Comparison of ENCODE assay signal across 14 cellular contexts in genomic region chr10:31424473-31424872, GRCh38.
A peak's percentile ranks its signal among the peaks of the same experiment; 100 is the strongest.
DNase-seq lines count a peak whose midpoint lies in the region; ATAC-seq, FAIRE-seq and TF ChIP-seq lines count a peak whose summit lies in the region.
"Had no signal": no experiment of that assay in that cellular context is flagged by ENCODE, and none has a peak within 500 bp of the region (broad histone marks: within the 10 kb centered on the region; RNA-seq: fewer than 3 reads in every experiment).

No MANE protein-coding gene starts in this region.

- CTCF ChIA-PET in GM12878 (lab: Yijun Ruan, JAX) = interaction anchor here (0.6 to 2.7 kb wide), 3 partner anchors 11 to 833 kb away, joined by 3 to 8 read pairs (median 3); no protein-coding TSS in a partner anchor

- in situ Hi-C loops in GM23248 (cut with MboI) (no loop called here), GM12878 (cut with MboI) (no loop called here)

- no peaks in the 10 kb centered on the region for H4K20me1 ChIP-seq in GM23248 (ENCODE audit: insufficient read depth)
- no peaks in the 10 kb centered on the region for H4K20me1 ChIP-seq in GM12878 (ENCODE audit: control insufficient read depth, insufficient read depth)
- H4K20me1 ChIP-seq: BLaER1 had no signal

- H2AFZ ChIP-seq in GM23248 = no peak overlapping the region
- H2AFZ ChIP-seq in GM12878 (ENCODE audit: control insufficient read depth, low read depth, low read length) = no peak overlapping the region

- no peak for TF ChIP-seq EP300 in GM12878 (IDR thresholded peaks at IDR 0.05; ENCODE audit: borderline replicate concordance in 1 of 2, control insufficient read depth in 1 of 2, low read depth in 2 of 2, low read length in 2 of 2)

- no peak for TF ChIP-seq POLR2A in GM12878 (IDR thresholded peaks at IDR 0.05; ENCODE audit: low read depth, low read length)

- H3K27ac Mint-ChIP-seq in T-helper 17 cell (no peak overlapping the region), immature natural killer cell (no peak overlapping the region)

- peaks cover 0 to 6% (median 0%) of the 10 kb centered on the region in 6 donors for H3K9me3 Mint-ChIP-seq in immature natural killer cell

- no TSS peak for BruUV-seq in GM12878 (replicated peaks; lab: Mats Ljungman, UMichigan)

- no peak for DNase-seq in left ventricle myocardium inferior
- DNase-seq in Right ventricle myocardium inferior (ENCODE audit: missing footprints) = no peak
- DNase-seq in GM23248 = no peak
- no peak for DNase-seq in GM12878 (ENCODE audit: low read depth, low spot score)
- no peak for DNase-seq in T-helper 17 cell
- no peak for DNase-seq in immature natural killer cell
- DNase-seq: AML-193; Caco-2; CD8-positive, alpha-beta memory T cell; DMS53; GF-D8; H7 had no signal

- TF ChIP-seq RAD21 in GM12878 (IDR thresholded peaks at IDR 0.05; ENCODE audit: insufficient read depth, low read depth, low read length) = no peak

- H3K27me3 Mint-ChIP-seq in T-helper 17 cell (no peaks in the 10 kb centered on the region), immature natural killer cell (ENCODE audit: low read depth in 3 of 3) (peaks cover 0 to 2% (median 0%) of the 10 kb centered on the region in 3 donors)
- H3K27me3 Mint-ChIP-seq: CD8-positive, alpha-beta memory T cell had no signal

- intact Hi-C loops in left ventricle myocardium inferior (cut with micrococcal nuclease) = no loop called here
- intact Hi-C loops in Right ventricle myocardium inferior (cut with DNase I) = loop anchor here (10.0 kb wide), 1 partner anchor 390 kb away; the partner anchor contains the start of gene ZNF438
- intact Hi-C loops in GM12878 (cut with micrococcal nuclease; ENCODE audit: unreplicated experiment) = no loop called here

- no peak overlapping the region for H3K9ac ChIP-seq in GM23248
- no peak overlapping the region for H3K9ac ChIP-seq in GM12878 (ENCODE audit: control insufficient read depth, insufficient read depth, low read length)
- H3K9ac ChIP-seq: BLaER1 had no signal

- RAD21 ChIA-PET in GM12878 (lab: Charles Lee; ENCODE audit: unreplicated experiment) = interaction anchor here (0.8 kb wide), 1 partner anchor 640 kb away, joined by 3 read pairs; no protein-coding TSS in a partner anchor

- SMC1A ChIA-PET in GM12878 (lab: Charles Lee; ENCODE audit: uncharacterized antibody, unreplicated experiment) = interaction anchor here (1.2 kb wide), 1 partner anchor 19 kb away, joined by 3 read pairs; no protein-coding TSS in a partner anchor

- WGBS in GM23248 (ENCODE audit: low coverage in 1 of 2, low lambda C conversion rate in 2 of 2, missing lambda C conversion rate in 2 of 2), 2 experiments = 68 to 74% methylated on average over 1 of the region's 1 CpG
- WGBS in GM12878 (ENCODE audit: insufficient coverage, insufficient replicate concordance, low lambda C conversion rate, missing lambda C conversion rate) = 96% methylated on average over 1 of the region's 1 CpG

- no peak for ATAC-seq in Right ventricle myocardium inferior
- no peak for ATAC-seq in GM12878
- no peak for ATAC-seq in GM21515 (IDR thresholded peaks at IDR 0.05; ENCODE audit: unreplicated experiment)
- ATAC-seq in T-helper 17 cell = no peak

- H3K27ac ChIP-seq in left ventricle myocardium inferior (replicated peaks) (peak overlapping the region; percentile 80), GM23248 (no peak overlapping the region), GM12878 (ENCODE audit: control insufficient read depth, insufficient read depth) (no peak overlapping the region)
- H3K27ac ChIP-seq: BLaER1 had no signal

- no peaks in the 10 kb centered on the region for H3K36me3 ChIP-seq in left ventricle myocardium inferior
- H3K36me3 ChIP-seq in GM23248 (ENCODE audit: low read depth) = no peaks in the 10 kb centered on the region; the same call in 1 of the 2 replicates
- H3K36me3 ChIP-seq in GM12878 (ENCODE audit: control insufficient read depth in 2 of 2, insufficient read depth in 2 of 2, low read length in 1 of 2) = peaks cover 0 to 5% of the 10 kb centered on the region in 2 experiments; a peak in 1 of 4 replicates
- H3K36me3 ChIP-seq: BLaER1 had no signal

- no peak overlapping the region for H3K4me3 Mint-ChIP-seq in T-helper 17 cell
- no peak overlapping the region for H3K4me3 Mint-ChIP-seq in immature natural killer cell
- H3K4me3 Mint-ChIP-seq: CD8-positive, alpha-beta memory T cell had no signal

- H3F3A ChIP-seq in GM23248 (ENCODE audit: insufficient read depth) = peaks cover 78% of the 10 kb centered on the region

- peaks cover 97% of the 10 kb centered on the region for H3K79me2 ChIP-seq in GM23248 (ENCODE audit: insufficient read depth)
- peaks cover 65% of the 10 kb centered on the region for H3K79me2 ChIP-seq in GM12878 (ENCODE audit: control insufficient read depth, insufficient read depth, low read length)

- peaks cover 83% of the 10 kb centered on the region for H3K4me1 ChIP-seq in left ventricle myocardium inferior
- peaks cover 58% of the 10 kb centered on the region for H3K4me1 ChIP-seq in GM23248 (ENCODE audit: insufficient read depth)
- H3K4me1 ChIP-seq in GM12878 (ENCODE audit: control insufficient read depth, insufficient read depth, low read length) = no peaks in the 10 kb centered on the region
- H3K4me1 ChIP-seq: Caco-2 had no signal

- POLR2A ChIA-PET in GM12878 (lab: Charles Lee) = no interaction called here

- H3K9me3 ChIP-seq in left ventricle myocardium inferior (replicated peaks) (peaks cover 10% of the 10 kb centered on the region), GM23248 (ENCODE audit: low read depth) (no peaks in the 10 kb centered on the region), GM12878 (replicated peaks; ENCODE audit: control insufficient read depth, insufficient read depth, low read length) (peaks cover 18% of the 10 kb centered on the region), T-helper 17 cell (ENCODE audit: control insufficient read depth, low read length, poor library complexity, severe bottlenecking) (no peaks in the 10 kb centered on the region)
- H3K9me3 ChIP-seq: Caco-2 had no signal

- H3K4me2 ChIP-seq in GM23248 (ENCODE audit: unreplicated experiment) (peak overlapping the region; percentile 26), GM12878 (ENCODE audit: control insufficient read depth, insufficient read depth) (no peak overlapping the region)
- H3K4me2 ChIP-seq: BLaER1 had no signal

- H3K9me2 ChIP-seq in GM23248 (ENCODE audit: insufficient read depth) = no peaks in the 10 kb centered on the region

- FAIRE-seq in GM12878 (lab: Jason Lieb, UNC) = peak; percentile 18

- H3K4me1 Mint-ChIP-seq in T-helper 17 cell (peaks cover 28% of the 10 kb centered on the region), immature natural killer cell (peaks cover 13 to 46% of the 10 kb centered on the region in 2 donors)

- TF ChIP-seq CTCF in left ventricle myocardium inferior (IDR thresholded peaks at IDR 0.05; ENCODE audit: borderline replicate concordance) (no peak), GM12878 (IDR thresholded peaks at IDR 0.05 in 2 of 3, conservative IDR thresholded peaks at IDR 0.05 in 1 of 3; ENCODE audit: control insufficient read depth in 2 of 3, extremely low read depth in 1 of 3, insufficient read depth in 1 of 3, low read depth in 3 of 3, low read length in 3 of 3) (no peak)

- H3K27me3 ChIP-seq in left ventricle myocardium inferior (ENCODE audit: low read depth) (no peaks in the 10 kb centered on the region), GM23248 (replicated peaks; ENCODE audit: insufficient read depth) (no peaks in the 10 kb centered on the region), GM12878 (replicated peaks in 1 of 2; ENCODE audit: control insufficient read depth in 2 of 2, insufficient read depth in 2 of 2, low read length in 1 of 2) (no peaks in the 10 kb centered on the region)
- H3K27me3 ChIP-seq: BLaER1 had no signal

- H3K36me3 Mint-ChIP-seq in T-helper 17 cell (ENCODE audit: low read depth) (no peaks in the 10 kb centered on the region), immature natural killer cell (peaks cover 0 to 13% (median 6%) of the 10 kb centered on the region in 3 donors)

- peak overlapping the region; percentile 10 for H3K4me3 ChIP-seq in left ventricle myocardium inferior
- H3K4me3 ChIP-seq in GM23248 = no peak overlapping the region
- H3K4me3 ChIP-seq in GM12878 = no peak overlapping the region
- H3K4me3 ChIP-seq: BLaER1 had no signal

TF ChIP-seq in GM12878, 131 proteins besides CTCF, POLR2A, EP300 and RAD21 (continues in another document):
- TF ChIP-seq ETV6 (conservative IDR thresholded peaks at IDR 0.05 in 1 of 2, IDR thresholded peaks at IDR 0.05 in 1 of 2; ENCODE audit: borderline replicate concordance in 1 of 2, low read depth in 1 of 2) = no peak
- TF ChIP-seq MEF2A (IDR thresholded peaks at IDR 0.05; ENCODE audit: insufficient read depth, low read depth, low read length) = no peak
- TF ChIP-seq CEBPZ (IDR thresholded peaks at IDR 0.05; ENCODE audit: low read depth, low read length) = no peak
- no peak for TF ChIP-seq SRF (IDR thresholded peaks at IDR 0.05; ENCODE audit: low read depth in 2 of 2, low read length in 2 of 2)
- TF ChIP-seq BRCA1 (IDR thresholded peaks at IDR 0.05; ENCODE audit: low read depth, low read length) = no peak
- no peak for TF ChIP-seq BHLHE40 (IDR thresholded peaks at IDR 0.05; ENCODE audit: borderline replicate concordance in 1 of 2, low read depth in 2 of 2, low read length in 1 of 2)
- TF ChIP-seq PAX8 (IDR thresholded peaks at IDR 0.05) = no peak
- no peak for TF ChIP-seq MTA2 (IDR thresholded peaks at IDR 0.05; ENCODE audit: low read depth)
- TF ChIP-seq JUND (IDR thresholded peaks at IDR 0.05; ENCODE audit: low read depth, low read length) = no peak
